15 cellular contexts compared by ENCODE assay signal in the genomic region with DNA sequence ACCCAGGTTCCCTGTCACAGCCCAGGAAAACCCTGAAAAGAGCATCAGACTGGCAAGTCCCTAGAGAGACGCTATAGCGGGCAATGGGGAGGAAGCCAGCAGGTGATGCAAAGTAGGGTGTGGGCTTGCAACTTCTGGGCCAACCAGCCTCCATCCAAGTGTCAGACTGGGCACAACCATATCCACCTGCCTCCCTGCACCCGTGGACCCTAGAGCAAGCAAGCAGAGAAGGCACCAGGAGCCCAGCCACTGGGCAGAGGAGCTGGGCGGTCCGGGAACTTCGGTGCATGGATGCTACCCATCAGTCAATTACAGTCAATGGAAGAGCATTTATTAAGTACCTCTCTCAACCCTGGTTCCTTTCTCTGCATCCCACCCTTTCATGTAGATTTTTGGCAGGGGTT. TPM values are rescaled to one million over a fixed set of nuclear protein-coding genes. Genes with fewer than 3 reads are reported as not detected.
A peak's percentile ranks its signal among the peaks of the same experiment; 100 is the strongest.
DNase-seq lines count a peak whose midpoint lies in the region; ATAC-seq and TF ChIP-seq lines count a peak whose summit lies in the region.
"Had no signal": no experiment of that assay in that cellular context is flagged by ENCODE, and none has a peak within 500 bp of the region (broad histone marks: within the 10 kb centered on the region; RNA-seq: fewer than 3 reads in every experiment).

No MANE protein-coding gene starts in this region.

- peaks cover 3% of the 10 kb centered on the region for H3K27me3 ChIP-seq in H7 (ENCODE audit: control insufficient read depth, insufficient read depth, low read length)
- no peaks in the 10 kb centered on the region for H3K27me3 ChIP-seq in neural progenitor cell
- H3K27me3 ChIP-seq: gastroesophageal sphincter had no signal

- H3K9me3 Mint-ChIP-seq in neural progenitor cell = no peaks in the 10 kb centered on the region
- H3K9me3 Mint-ChIP-seq in activated T-cell treated with anti-CD3 and anti-CD28 coated beads, Interleukin-2, amount 50 U/mL, for 4 hours = no peaks in the 10 kb centered on the region
- H3K9me3 Mint-ChIP-seq: activated CD4-positive, alpha-beta T cell treated with anti-CD3 and anti-CD28 coated beads, Interleukin-2, amount 10 ng/mL, durations not matched to agents 24 days and 14 days had no signal

- DNase-seq in H7 (no peak), RWPE1 (ENCODE audit: low spot score) (no peak), epithelial cell of prostate (ENCODE audit: low read depth, low spot score) (no peak), neural progenitor cell (ENCODE audit: low spot score) (peak; percentile 36), KBM-7 (no peak)
- no peak for DNase-seq in activated T-cell treated with anti-CD3 and anti-CD28 coated beads, Interleukin-2, amount 50 U/mL, for 4 hours
- DNase-seq: activated CD4-positive, alpha-beta T cell treated with anti-CD3 and anti-CD28 coated beads, Interleukin-2, amount 10 ng/mL, durations not matched to agents 24 days and 14 days; COR-L47; psoas muscle; stimulated activated CD4-positive, alpha-beta T cell treated with anti-CD3 and anti-CD28 coated beads, Interleukin-2, amount 100 ng/mL, for 24 hours; stimulated activated naive CD8-positive, alpha-beta T cell treated with anti-CD3 and anti-CD28 coated beads, Interleukin-15, Interleukin-2, amounts not matched to agents 100 U/mL and 50 U/mL, for 24 hours had no signal

- POLR2A ChIA-PET in RWPE1 (lab: Yijun Ruan, JAX; ENCODE audit: low non-redundant PET) = interaction anchor here (1.4 to 1.9 kb wide), 2 partner anchors 30 to 34 kb away, joined by 5 to 6 read pairs; no protein-coding TSS in a partner anchor

- peak overlapping the region; percentile 97 for H3K4me2 ChIP-seq in neural progenitor cell

- H4K20me1 ChIP-seq in neural progenitor cell (ENCODE audit: low read depth) = peaks cover 66% of the 10 kb centered on the region

- H3K27ac ChIP-seq in RWPE1 = peak overlapping the region; percentile 90
- peak overlapping the region; percentile 85 for H3K27ac ChIP-seq in epithelial cell of prostate
- H3K27ac ChIP-seq in neural progenitor cell = peak overlapping the region; percentile 53
- H3K27ac ChIP-seq: gastroesophageal sphincter, left lung, psoas muscle had no signal

- peak overlapping the region; percentile 80 for H3K4me3 ChIP-seq in H7 (ENCODE audit: insufficient read depth, low read depth, low read length)
- H3K4me3 ChIP-seq in neural progenitor cell = peak overlapping the region; percentile 99
- H3K4me3 ChIP-seq: left lung had no signal

- H3K36me3 ChIP-seq in H7 (replicated peaks; ENCODE audit: control insufficient read depth, insufficient read depth, low read length) = no peaks in the 10 kb centered on the region; the same call in none of the 2 replicates
- H3K36me3 ChIP-seq in neural progenitor cell = no peaks in the 10 kb centered on the region
- H3K36me3 ChIP-seq: gastroesophageal sphincter, left lung had no signal

- CTCF ChIA-PET in RWPE1 (lab: Yijun Ruan, JAX) = interaction anchor here (0.6 to 1.7 kb wide), 4 partner anchors 33 to 388 kb away, joined by 3 to 7 read pairs (median 4); no protein-coding TSS in a partner anchor

- H3K9me3 ChIP-seq in neural progenitor cell (ENCODE audit: low read depth) = no peaks in the 10 kb centered on the region
- H3K9me3 ChIP-seq: gastroesophageal sphincter, left lung, psoas muscle had no signal

- no peaks in the 10 kb centered on the region for H3K36me3 Mint-ChIP-seq in neural progenitor cell
- no peaks in the 10 kb centered on the region for H3K36me3 Mint-ChIP-seq in activated T-cell treated with anti-CD3 and anti-CD28 coated beads, Interleukin-2, amount 50 U/mL, for 4 hours (ENCODE audit: insufficient read depth)

- H3K4me1 ChIP-seq in neural progenitor cell = peaks cover 64% of the 10 kb centered on the region

- peaks cover 77% of the 10 kb centered on the region for H3K79me2 ChIP-seq in neural progenitor cell (ENCODE audit: low read depth)

- no peaks in the 10 kb centered on the region for H3K27me3 Mint-ChIP-seq in neural progenitor cell (ENCODE audit: insufficient read depth, low read depth)
- peaks cover 10% of the 10 kb centered on the region for H3K27me3 Mint-ChIP-seq in activated T-cell treated with anti-CD3 and anti-CD28 coated beads, Interleukin-2, amount 50 U/mL, for 4 hours (ENCODE audit: low read depth)

- in situ Hi-C loops in KBM-7 (cut with MboI; ENCODE audit: low pct_unique_long_range_greater_than_20kb, low sequenced_read_pairs) = no loop called here

- no peak overlapping the region for H2AFZ ChIP-seq in neural progenitor cell (replicated peaks)

- H3K27ac Mint-ChIP-seq in neural progenitor cell = peak overlapping the region; percentile 50
- H3K27ac Mint-ChIP-seq: activated CD4-positive, alpha-beta T cell treated with anti-CD3 and anti-CD28 coated beads, Interleukin-2, amount 10 ng/mL, durations not matched to agents 24 days and 14 days had no signal

- peaks cover 25% of the 10 kb centered on the region for H3F3A ChIP-seq in neural progenitor cell (ENCODE audit: low read depth)

- TF ChIP-seq CTCF in RWPE1 (conservative IDR thresholded peaks at IDR 0.05; ENCODE audit: low read depth) (no peak), neural progenitor cell (IDR thresholded peaks at IDR 0.05) (no peak)

- no peak overlapping the region for H3K9ac ChIP-seq in neural progenitor cell

- peak overlapping the region; percentile 100 for H3K4me3 Mint-ChIP-seq in neural progenitor cell
- no peak overlapping the region for H3K4me3 Mint-ChIP-seq in activated T-cell treated with anti-CD3 and anti-CD28 coated beads, Interleukin-2, amount 50 U/mL, for 4 hours
- H3K4me3 Mint-ChIP-seq: activated CD4-positive, alpha-beta T cell treated with anti-CD3 and anti-CD28 coated beads, Interleukin-2, amount 10 ng/mL, durations not matched to agents 24 days and 14 days had no signal

- ATAC-seq in activated T-cell treated with anti-CD3 and anti-CD28 coated beads, Interleukin-2, amount 50 U/mL, for 4 hours = no peak
- ATAC-seq in HG03139 (IDR thresholded peaks at IDR 0.05; ENCODE audit: unreplicated experiment) (no peak), HG02973 (IDR thresholded peaks at IDR 0.05; ENCODE audit: unreplicated experiment) (no peak)
- ATAC-seq: gastroesophageal sphincter; left lung; psoas muscle; stimulated activated naive CD8-positive, alpha-beta T cell treated with anti-CD3 and anti-CD28 coated beads, Interleukin-15, Interleukin-2, amounts not matched to agents 100 U/mL and 50 U/mL, for 24 hours had no signal

- peaks cover 74% of the 10 kb centered on the region for H3K4me1 Mint-ChIP-seq in neural progenitor cell
- peaks cover 16% of the 10 kb centered on the region for H3K4me1 Mint-ChIP-seq in activated T-cell treated with anti-CD3 and anti-CD28 coated beads, Interleukin-2, amount 50 U/mL, for 4 hours (ENCODE audit: low read depth)

RNA-seq across cellular contexts. Expression of a gene that starts 2.8 kb away (rescaled TPM):
- 20.9 and 24.6 TPM in 2 replicates for total RNA-seq in H7 (2014; rRNA removed; shearing (Covaris generic))
- total RNA-seq in neural progenitor cell (ENCODE audit: low replicate concordance) = 19.5 and 27.4 TPM in 2 replicates
- 1 to 10 TPM; 7.5 to 9.0 (median 8.3) TPM for total RNA-seq in activated T-cell treated with anti-CD3 and anti-CD28 coated beads, Interleukin-2, amount 50 U/mL, for 4 hours
